20 cellular contexts compared by ENCODE assay signal in the genomic region with DNA sequence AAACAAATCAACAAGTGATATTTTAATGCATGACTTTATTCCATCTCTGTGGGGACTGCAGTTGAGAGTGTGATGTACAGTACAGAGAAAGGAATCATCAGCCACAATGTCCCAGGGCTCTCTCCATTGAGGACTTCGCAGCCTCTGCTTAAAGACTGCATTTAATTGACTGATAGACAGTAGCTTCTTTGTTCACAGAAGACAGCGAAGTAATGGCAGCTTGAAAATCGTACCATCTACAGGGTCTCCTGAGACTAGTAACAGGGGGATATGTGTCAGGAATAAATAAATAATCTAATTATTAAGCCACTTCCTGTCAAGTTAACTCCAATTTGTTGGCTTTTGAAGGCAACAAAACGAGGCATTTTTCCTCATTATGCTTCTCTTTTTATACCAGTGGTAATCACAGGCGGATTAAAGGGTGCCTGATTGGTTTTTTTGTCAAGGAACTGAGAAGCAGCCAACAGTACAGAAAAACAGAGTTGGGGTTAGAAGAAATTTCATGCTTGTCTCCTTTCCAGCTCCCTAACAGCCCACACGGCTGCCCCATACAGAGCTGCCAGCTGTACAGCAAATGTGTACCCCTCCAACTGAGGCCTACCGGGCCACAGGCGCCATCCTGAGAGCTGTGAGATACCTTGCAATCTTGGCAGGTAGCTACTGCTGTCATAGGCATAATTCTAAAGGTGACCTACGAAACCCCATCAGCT.
A peak's percentile ranks its signal among the peaks of the same experiment; 100 is the strongest.
DNase-seq lines count a peak whose midpoint lies in the region; ATAC-seq and TF ChIP-seq lines count a peak whose summit lies in the region.
"Had no signal": no experiment of that assay in that cellular context is flagged by ENCODE, and none has a peak within 500 bp of the region (broad histone marks: within the 10 kb centered on the region; RNA-seq: fewer than 3 reads in every experiment).

No MANE protein-coding gene starts in this region.

- no peak for ATAC-seq in GM19035 (IDR thresholded peaks at IDR 0.05; ENCODE audit: unreplicated experiment)
- ATAC-seq: A549; CD8-positive, alpha-beta T cell; HepG2 had no signal

- no peaks in the 10 kb centered on the region for H3K9me3 Mint-ChIP-seq in glutamatergic neuron (ENCODE audit: unreplicated experiment)
- H3K9me3 Mint-ChIP-seq: CD8-positive, alpha-beta T cell had no signal

- H3K27ac Mint-ChIP-seq in glutamatergic neuron (ENCODE audit: unreplicated experiment), result peak overlapping the region; percentile 19
- H3K27ac Mint-ChIP-seq: CD8-positive, alpha-beta T cell had no signal

- no peaks in the 10 kb centered on the region for H3K4me1 ChIP-seq in trophoblast cell (ENCODE audit: control insufficient read depth in 1 of 2, insufficient read depth in 2 of 2, low read length in 2 of 2)
- H3K4me1 ChIP-seq: A549 had no signal

- no peak overlapping the region for H4K8ac ChIP-seq in trophoblast cell (ENCODE audit: low read depth, low read length)

- no peak overlapping the region for H2BK5ac ChIP-seq in trophoblast cell (ENCODE audit: low read depth, low read length, poor library complexity)

- peak overlapping the region; percentile 19 for H3K4me2 ChIP-seq in trophoblast cell (ENCODE audit: low read length)
- H3K4me2 ChIP-seq: A549, BLaER1 had no signal

- in situ Hi-C loops in SK-MEL-5 (cut with HindIII; ENCODE audit: low pct_unique_long_range_greater_than_20kb, low sequenced_read_pairs), result no loop called here

- no peak overlapping the region for H3K14ac ChIP-seq in trophoblast cell (ENCODE audit: low read length)

- H3K23ac ChIP-seq in trophoblast cell (ENCODE audit: low read length), result no peak overlapping the region

- H3K9ac ChIP-seq in trophoblast cell (ENCODE audit: low read length), result no peak overlapping the region
- H3K9ac ChIP-seq: BLaER1 had no signal

- H2BK12ac ChIP-seq in trophoblast cell (ENCODE audit: low read length), result no peak overlapping the region

- H3K79me2 ChIP-seq in trophoblast cell (ENCODE audit: control insufficient read depth, insufficient read depth, low read length, poor library complexity), result peaks cover 2% of the 10 kb centered on the region

- no peak overlapping the region for H4K12ac ChIP-seq in trophoblast cell (ENCODE audit: low read depth, low read length)

- H3K36me3 Mint-ChIP-seq in glutamatergic neuron (ENCODE audit: unreplicated experiment), result no peaks in the 10 kb centered on the region
- H3K36me3 Mint-ChIP-seq: CD8-positive, alpha-beta T cell had no signal

- no peaks in the 10 kb centered on the region for H3K27me3 Mint-ChIP-seq in glutamatergic neuron (ENCODE audit: unreplicated experiment)

- H3K36me3 ChIP-seq in trophoblast cell (ENCODE audit: control insufficient read depth in 1 of 2, insufficient read depth in 2 of 2, low read length in 2 of 2), result peaks cover 2 to 10% of the 10 kb centered on the region in 2 experiments
- H3K36me3 ChIP-seq: BLaER1 had no signal

- H2BK120ac ChIP-seq in trophoblast cell (ENCODE audit: insufficient read depth, low read length, poor library complexity), result no peak overlapping the region

- no peak overlapping the region for H3K4ac ChIP-seq in trophoblast cell (ENCODE audit: low read depth, low read length)

- TF ChIP-seq CTCF in glutamatergic neuron (IDR thresholded peaks at IDR 0.05; ENCODE audit: partially characterized antibody, unreplicated experiment), result no peak
- TF ChIP-seq CTCF in foreskin fibroblast (IDR thresholded peaks at IDR 0.05; ENCODE audit: low read depth, low read length), result no peak

- no peak overlapping the region for H2AK5ac ChIP-seq in trophoblast cell (ENCODE audit: low read length)

- H3K4me3 Mint-ChIP-seq in glutamatergic neuron (ENCODE audit: unreplicated experiment), result no peak overlapping the region
- H3K4me3 Mint-ChIP-seq: CD8-positive, alpha-beta T cell had no signal

- H3K27me3 ChIP-seq in trophoblast cell (ENCODE audit: insufficient read depth, low read length), result no peaks in the 10 kb centered on the region
- H3K27me3 ChIP-seq: BLaER1 had no signal

- H3K27ac ChIP-seq in trophoblast cell (ENCODE audit: low read depth, low read length), result no peak overlapping the region
- H3K27ac ChIP-seq: A549, BLaER1, SK-N-MC had no signal

- no CpG with 5 or more reads among the region's 9 CpGs for WGBS in trophoblast cell (ENCODE audit: extremely low coverage, insufficient coverage, insufficient read length)

- H4K91ac ChIP-seq in trophoblast cell (ENCODE audit: low read depth, low read length), result no peak overlapping the region

- H3K4me1 Mint-ChIP-seq in glutamatergic neuron (ENCODE audit: low read depth, unreplicated experiment), result peaks cover 19% of the 10 kb centered on the region

- no peaks in the 10 kb centered on the region for H3K9me3 ChIP-seq in trophoblast cell (ENCODE audit: insufficient read depth, low read depth, low read length)
- H3K9me3 ChIP-seq: A549, BLaER1 had no signal

- no peaks in the 10 kb centered on the region for H3K79me1 ChIP-seq in trophoblast cell (ENCODE audit: low read length)

- no peak overlapping the region for H3K18ac ChIP-seq in trophoblast cell (ENCODE audit: low read length)

- DNase-seq in COLO829 (ENCODE audit: low spot score) (peak; percentile 13), SK-MEL-5 (ENCODE audit: low read depth, low spot score) (peak; percentile 43), glutamatergic neuron (no peak), trophoblast cell (no peak), foreskin fibroblast (no peak), KG1 (lab: John Stamatoyannopoulos, UW) (no peak)
- DNase-seq: CD8-positive, alpha-beta T cell; DMS79; KBM-7; NCI-H1417 treated with DMSO at 0.1 percent for 48 hours; NCI-H187 treated with DMSO at 0.1 percent for 48 hours; NCI-H345; NCI-H524 treated with DMSO at 0.1 percent for 48 hours; NK-92 treated with Interleukin-12 subunit alpha and Interleukin-12 subunit beta, amount 100 ng/mL, for 24 hours; Right ventricle myocardium superior had no signal

- peak overlapping the region; percentile 34 for H3K4me3 ChIP-seq in trophoblast cell (ENCODE audit: low read depth, low read length)
- H3K4me3 ChIP-seq in foreskin fibroblast (ENCODE audit: low read depth in 1 of 2, low read length in 2 of 2), result no peak overlapping the region
- H3K4me3 ChIP-seq: A549, BLaER1, SK-N-MC had no signal

- no peak overlapping the region for H2AFZ ChIP-seq in trophoblast cell (ENCODE audit: insufficient read depth, low read length, poor library complexity)

Comparison
In these comparisons a context has a peak if more than half of its experiments do, and no peak if none do; other contexts are left out.
1. DNase-seq: peak in COLO829 (single experiment) and SK-MEL-5 (single experiment); none in glutamatergic neuron (single experiment), trophoblast cell (0 of 2), foreskin fibroblast (0 of 2) and KG1 (single experiment).